ENCODE assay signal across 1 cellular context in genomic region chr14:50520947-50521815, GRCh38.
TF ChIP-seq lines count a peak whose summit lies in the region.

No MANE protein-coding gene starts in this region.

TF ChIP-seq in GM23338, 12 proteins besides CTCF, POLR2A, EP300 and RAD21 (continued from another document):
- TF ChIP-seq POLR2AphosphoS5 (IDR thresholded peaks at IDR 0.05; ENCODE audit: low read depth): no peak
- no peak for TF ChIP-seq ETS1 (IDR thresholded peaks at IDR 0.05)
- no peak for TF ChIP-seq ZNF114 (CRISPR knock-in tag; IDR thresholded peaks at IDR 0.05)
- TF ChIP-seq REST (IDR thresholded peaks at IDR 0.05; ENCODE audit: unreplicated experiment): no peak
- TF ChIP-seq ZNF331 (CRISPR knock-in tag; IDR thresholded peaks at IDR 0.05; ENCODE audit: low read depth): no peak
- TF ChIP-seq JUNB (IDR thresholded peaks at IDR 0.05; ENCODE audit: unreplicated experiment): no peak
- TF ChIP-seq STAT1 (IDR thresholded peaks at IDR 0.05; ENCODE audit: unreplicated experiment): no peak
- TF ChIP-seq CREB1 (CRISPR knock-in tag; IDR thresholded peaks at IDR 0.05; ENCODE audit: low read depth): no peak
- no peak for TF ChIP-seq EZH2 (IDR thresholded peaks at IDR 0.05; ENCODE audit: low read depth, unreplicated experiment)
- no peak for TF ChIP-seq NANOG (IDR thresholded peaks at IDR 0.05; ENCODE audit: borderline replicate concordance)
